Comparison of ENCODE assay signal across 8 cellular contexts in genomic region chr4:182143086-182143821, GRCh38.
DNase-seq lines count a peak whose midpoint lies in the region; ATAC-seq and TF ChIP-seq lines count a peak whose summit lies in the region.

No MANE protein-coding gene starts in this region.

- H3K36me3 ChIP-seq in adrenal gland (replicated peaks in 1 of 2) = no peaks in the 10 kb centered on the region
- no peaks in the 10 kb centered on the region for H3K36me3 ChIP-seq in thoracic aorta

- DNase-seq in activated CD4-positive, alpha-beta T cell treated with anti-CD3 and anti-CD28 coated beads for 48 hours = peak; percentile 2
- DNase-seq in activated CD4-positive, alpha-beta T cell treated with anti-CD3 and anti-CD28 coated beads, Interleukin-2, amount 50 U/mL, for 48 hours = no peak
- DNase-seq in adrenal gland = peak in 5 of 7 donors; percentile 21 to 40 (median 24)
- DNase-seq in kidney glomerular epithelial cell (lab: John Stamatoyannopoulos, UW) = peak; percentile 49
- no peak for DNase-seq in thoracic aorta (ENCODE audit: low spot score)
- no peak for DNase-seq in activated effector memory CD4-positive, alpha-beta T cell treated with anti-CD3 and anti-CD28 coated beads, Interleukin-2, amount 50 U/mL, for 16 hours

- H3K9me3 ChIP-seq in adrenal gland (replicated peaks in 1 of 3) (no peaks in the 10 kb centered on the region), thoracic aorta (no peaks in the 10 kb centered on the region)

- peaks cover 16 to 22% of the 10 kb centered on the region in 2 donors for H3K4me1 ChIP-seq in adrenal gland (replicated peaks in 1 of 2)
- peaks cover 8 to 21% of the 10 kb centered on the region in 2 donors for H3K4me1 ChIP-seq in thoracic aorta (ENCODE audit: control insufficient read depth in 1 of 2, low read depth in 2 of 2)

- TF ChIP-seq CTCF in adrenal gland (IDR thresholded peaks at IDR 0.05) = no peak
- TF ChIP-seq CTCF in thoracic aorta (IDR thresholded peaks at IDR 0.05) = no peak

- intact Hi-C loops in adrenal gland (cut with DNase I) = no loop called here

- H3K4me3 ChIP-seq in adrenal gland (peak overlapping the region in 2 of 4 donors; percentile 73 to 82), thoracic aorta (peak overlapping the region; percentile 79)

- H3K27ac ChIP-seq in adrenal gland (peak overlapping the region in 3 of 5 donors; percentile 21 to 80 (median 41)), thoracic aorta (no peak overlapping the region)

- WGBS in adrenal gland, 4 donors = 1 to 5% (median 2%) methylated on average over 33 to 36 of the region's 36 CpGs

- TF ChIP-seq POLR2A in adrenal gland (IDR thresholded peaks at IDR 0.05) = no peak

- no peaks in the 10 kb centered on the region for H3K27me3 ChIP-seq in adrenal gland
- H3K27me3 ChIP-seq in thoracic aorta (replicated peaks; ENCODE audit: insufficient read depth) = no peaks in the 10 kb centered on the region

- no peak for ATAC-seq in thoracic aorta (ENCODE audit: insufficient number of reproducible peaks, low FRiP score, low read depth)
- ATAC-seq in HG02885 (IDR thresholded peaks at IDR 0.05; ENCODE audit: poor library complexity, unreplicated experiment) = no peak
- no peak for ATAC-seq in GM18502 (IDR thresholded peaks at IDR 0.05; ENCODE audit: poor library complexity, unreplicated experiment)

Comparison
In these comparisons a context has a peak if more than half of its experiments do, and no peak if none do; other contexts are left out.
1. DNase-seq: peak in activated CD4-positive, alpha-beta T cell treated with anti-CD3 and anti-CD28 coated beads for 48 hours (single experiment), adrenal gland (5 of 7) and kidney glomerular epithelial cell (single experiment); none in activated CD4-positive, alpha-beta T cell treated with anti-CD3 and anti-CD28 coated beads, Interleukin-2, amount 50 U/mL, for 48 hours (0 of 2), thoracic aorta (single experiment) and activated effector memory CD4-positive, alpha-beta T cell treated with anti-CD3 and anti-CD28 coated beads, Interleukin-2, amount 50 U/mL, for 16 hours (single experiment).
2. H3K27ac ChIP-seq: peak in adrenal gland (3 of 5); none in thoracic aorta (0 of 2).